ENCODE assay signal across 13 cellular contexts in genomic region chr11:10906521-10906920, GRCh38. TPM values are rescaled to one million over a fixed set of nuclear protein-coding genes. Genes with fewer than 3 reads are reported as not detected.
DNase-seq lines count a peak whose midpoint lies in the region; ATAC-seq and TF ChIP-seq lines count a peak whose summit lies in the region.
"Had no signal": no experiment of that assay in that cellular context is flagged by ENCODE, and none has a peak within 500 bp of the region (broad histone marks: within the 10 kb centered on the region; RNA-seq: fewer than 3 reads in every experiment).

No MANE protein-coding gene starts in this region.

- H3K27me3 Mint-ChIP-seq in chondrocyte (ENCODE audit: low read depth) = no peaks in the 10 kb centered on the region
- peaks cover 21 to 28% of the 10 kb centered on the region in 2 donors for H3K27me3 Mint-ChIP-seq in CD8-positive, alpha-beta memory T cell
- H3K27me3 Mint-ChIP-seq in activated CD8-positive, alpha-beta memory T cell treated with anti-CD3 and anti-CD28 coated beads, Interleukin-2, amount 10 ng/mL, durations not matched to agents 7 days and 5 days = peaks cover 11% of the 10 kb centered on the region

- H3K36me3 ChIP-seq in mucosa of descending colon (ENCODE audit: low read depth) = no peaks in the 10 kb centered on the region
- H3K36me3 ChIP-seq in CD8-positive, alpha-beta memory T cell (ENCODE audit: insufficient read depth, low read length) = no peaks in the 10 kb centered on the region
- H3K36me3 ChIP-seq: left lung, MG63 had no signal

- H3K4me1 ChIP-seq in mucosa of descending colon (ENCODE audit: low read depth) = no peaks in the 10 kb centered on the region
- no peaks in the 10 kb centered on the region for H3K4me1 ChIP-seq in CD8-positive, alpha-beta memory T cell (ENCODE audit: insufficient read depth, low read length)

- H3K9me3 Mint-ChIP-seq in chondrocyte (ENCODE audit: low read depth) = no peaks in the 10 kb centered on the region
- H3K9me3 Mint-ChIP-seq in stimulated activated effector memory CD8-positive, alpha-beta T cell treated with anti-CD3 and anti-CD28 coated beads, Interleukin-12 subunit alpha, Interleukin-12 subunit beta, amount 100 ng/mL, for 72 hours = no peaks in the 10 kb centered on the region
- no peaks in the 10 kb centered on the region for H3K9me3 Mint-ChIP-seq in CD8-positive, alpha-beta memory T cell
- H3K9me3 Mint-ChIP-seq in activated CD8-positive, alpha-beta memory T cell treated with anti-CD3 and anti-CD28 coated beads, Interleukin-2, amount 10 ng/mL, durations not matched to agents 7 days and 5 days (ENCODE audit: low read depth) = no peaks in the 10 kb centered on the region

- intact Hi-C loops in mucosa of descending colon (cut with DNase I, micrococcal nuclease) = no loop called here

- H3K4me3 ChIP-seq in mucosa of descending colon = no peak overlapping the region
- H3K4me3 ChIP-seq in CD8-positive, alpha-beta memory T cell (ENCODE audit: low read length) = no peak overlapping the region
- H3K4me3 ChIP-seq: left lung, MG63 had no signal

- H3K27ac ChIP-seq in CD8-positive, alpha-beta memory T cell (ENCODE audit: low read depth, low read length) = no peak overlapping the region
- H3K27ac ChIP-seq: left lung had no signal

- no peaks in the 10 kb centered on the region for H3K9me3 ChIP-seq in mucosa of descending colon
- no peaks in the 10 kb centered on the region for H3K9me3 ChIP-seq in CD8-positive, alpha-beta memory T cell (ENCODE audit: low read length)
- H3K9me3 ChIP-seq: left lung, MG63 had no signal

- no peaks in the 10 kb centered on the region for H3K36me3 Mint-ChIP-seq in chondrocyte (ENCODE audit: low read depth)
- no peaks in the 10 kb centered on the region for H3K36me3 Mint-ChIP-seq in stimulated activated effector memory CD8-positive, alpha-beta T cell treated with anti-CD3 and anti-CD28 coated beads, Interleukin-12 subunit alpha, Interleukin-12 subunit beta, amount 100 ng/mL, for 72 hours
- peaks cover 0 to 3% (median 0%) of the 10 kb centered on the region in 3 donors for H3K36me3 Mint-ChIP-seq in CD8-positive, alpha-beta memory T cell
- H3K36me3 Mint-ChIP-seq in activated CD8-positive, alpha-beta memory T cell treated with anti-CD3 and anti-CD28 coated beads, Interleukin-2, amount 10 ng/mL, durations not matched to agents 7 days and 5 days = no peaks in the 10 kb centered on the region

- CTCF ChIA-PET in CD8-positive, alpha-beta memory T cell (lab: Charles Lee) = interaction anchor here (1.8 to 2.0 kb wide), 2 partner anchors 28 to 114 kb away, joined by 5 to 11 read pairs; no protein-coding TSS in a partner anchor
- CTCF ChIA-PET in activated CD8-positive, alpha-beta memory T cell treated with anti-CD3 and anti-CD28 coated beads, Interleukin-2, amount 10 ng/mL, durations not matched to agents 7 days and 5 days (lab: Charles Lee) = interaction anchor here (0.8 to 1.8 kb wide), 6 partner anchors 28 to 136 kb away, joined by 3 to 11 read pairs (median 4); no protein-coding TSS in a partner anchor

- ATAC-seq in mucosa of descending colon = peak; percentile 26
- ATAC-seq in stimulated activated effector memory CD8-positive, alpha-beta T cell treated with anti-CD3 and anti-CD28 coated beads, Interleukin-12 subunit alpha, Interleukin-12 subunit beta, amount 100 ng/mL, for 72 hours = no peak
- no peak for ATAC-seq in activated CD8-positive, alpha-beta memory T cell treated with anti-CD3 and anti-CD28 coated beads, Interleukin-2, amount 10 ng/mL, durations not matched to agents 7 days and 5 days
- ATAC-seq: left lung had no signal

- POLR2A ChIA-PET in CD8-positive, alpha-beta memory T cell (lab: Charles Lee) = no interaction called here

- H3K27ac Mint-ChIP-seq in chondrocyte (ENCODE audit: unreplicated experiment) = peak overlapping the region; percentile 23
- no peak overlapping the region for H3K27ac Mint-ChIP-seq in stimulated activated effector memory CD8-positive, alpha-beta T cell treated with anti-CD3 and anti-CD28 coated beads, Interleukin-12 subunit alpha, Interleukin-12 subunit beta, amount 100 ng/mL, for 72 hours
- H3K27ac Mint-ChIP-seq in CD8-positive, alpha-beta memory T cell = no peak overlapping the region
- H3K27ac Mint-ChIP-seq in activated CD8-positive, alpha-beta memory T cell treated with anti-CD3 and anti-CD28 coated beads, Interleukin-2, amount 10 ng/mL, durations not matched to agents 7 days and 5 days = no peak overlapping the region

- peak; percentile 68 for TF ChIP-seq CTCF in chondrocyte (IDR thresholded peaks at IDR 0.05)
- no peak for TF ChIP-seq CTCF in mucosa of descending colon (IDR thresholded peaks at IDR 0.05)

- peaks cover 44% of the 10 kb centered on the region for H3K4me1 Mint-ChIP-seq in chondrocyte (ENCODE audit: low read depth)
- H3K4me1 Mint-ChIP-seq in stimulated activated effector memory CD8-positive, alpha-beta T cell treated with anti-CD3 and anti-CD28 coated beads, Interleukin-12 subunit alpha, Interleukin-12 subunit beta, amount 100 ng/mL, for 72 hours = peaks cover 7% of the 10 kb centered on the region
- H3K4me1 Mint-ChIP-seq in CD8-positive, alpha-beta memory T cell = no peaks in the 10 kb centered on the region
- no peaks in the 10 kb centered on the region for H3K4me1 Mint-ChIP-seq in activated CD8-positive, alpha-beta memory T cell treated with anti-CD3 and anti-CD28 coated beads, Interleukin-2, amount 10 ng/mL, durations not matched to agents 7 days and 5 days

- DNase-seq in DMS 273 treated with DMSO at 0.1 percent for 48 hours (lab: John Stamatoyannopoulos, UW) = peak; percentile 12
- peak; percentile 15 for DNase-seq in NCI-H446 treated with DMSO at 0.1 percent for 48 hours (lab: John Stamatoyannopoulos, UW)
- DNase-seq in chondrocyte (ENCODE audit: low spot score) = no peak
- DNase-seq in mucosa of descending colon = no peak
- DNase-seq in UCSD-AML1 (lab: John Stamatoyannopoulos, UW; ENCODE audit: unreplicated experiment) = no peak
- DNase-seq in stimulated activated effector memory CD8-positive, alpha-beta T cell treated with anti-CD3 and anti-CD28 coated beads, Interleukin-12 subunit alpha, Interleukin-12 subunit beta, amount 100 ng/mL, for 72 hours (ENCODE audit: low spot score in 2 of 2) = no peak
- DNase-seq in CD8-positive, alpha-beta memory T cell = no peak
- no peak for DNase-seq in activated CD8-positive, alpha-beta memory T cell treated with anti-CD3 and anti-CD28 coated beads, Interleukin-2, amount 10 ng/mL, durations not matched to agents 7 days and 5 days
- DNase-seq: activated gamma-delta T cell treated with Interleukin-2 at 50 U/mL for 16 hours, DMS79, GOT3, left lung, MG63 had no signal

- no peak overlapping the region for H3K4me3 Mint-ChIP-seq in chondrocyte (ENCODE audit: unreplicated experiment)
- no peak overlapping the region for H3K4me3 Mint-ChIP-seq in stimulated activated effector memory CD8-positive, alpha-beta T cell treated with anti-CD3 and anti-CD28 coated beads, Interleukin-12 subunit alpha, Interleukin-12 subunit beta, amount 100 ng/mL, for 72 hours
- no peak overlapping the region for H3K4me3 Mint-ChIP-seq in CD8-positive, alpha-beta memory T cell
- H3K4me3 Mint-ChIP-seq in activated CD8-positive, alpha-beta memory T cell treated with anti-CD3 and anti-CD28 coated beads, Interleukin-2, amount 10 ng/mL, durations not matched to agents 7 days and 5 days = no peak overlapping the region

- H3K27me3 ChIP-seq in CD8-positive, alpha-beta memory T cell (ENCODE audit: insufficient read depth, low read length, poor library complexity, severe bottlenecking) = no peaks in the 10 kb centered on the region
- H3K27me3 ChIP-seq: left lung, MG63 had no signal

RNA-seq across cellular contexts. Expression of gene ZBED5, which starts 48.7 kb away (rescaled TPM):
- 30.1 to 45.4 TPM (median 33.5 TPM) in 3 replicates for total RNA-seq in chondrocyte
- total RNA-seq in mucosa of descending colon = 10 to 100 TPM; 39.5 to 54.2 (median 42.6) TPM
- total RNA-seq in CD8-positive, alpha-beta memory T cell = 10 to 100 TPM; 45.7 to 51.9 TPM
- polyA plus RNA-seq in CD8-positive, alpha-beta memory T cell = 15.1 TPM
- 10 to 100 TPM; 34.9 to 35.5 TPM for total RNA-seq in activated CD8-positive, alpha-beta memory T cell treated with anti-CD3 and anti-CD28 coated beads, Interleukin-2, amount 10 ng/mL, durations not matched to agents 7 days and 5 days

Comparison
In these comparisons a context has a peak if more than half of its experiments do, and no peak if none do; other contexts are left out.
1. DNase-seq: peak in DMS 273 treated with DMSO at 0.1 percent for 48 hours (single experiment) and NCI-H446 treated with DMSO at 0.1 percent for 48 hours (single experiment); none in chondrocyte (single experiment), mucosa of descending colon (0 of 3), UCSD-AML1 (single experiment), stimulated activated effector memory CD8-positive, alpha-beta T cell treated with anti-CD3 and anti-CD28 coated beads, Interleukin-12 subunit alpha, Interleukin-12 subunit beta, amount 100 ng/mL, for 72 hours (0 of 2), CD8-positive, alpha-beta memory T cell (0 of 5) and activated CD8-positive, alpha-beta memory T cell treated with anti-CD3 and anti-CD28 coated beads, Interleukin-2, amount 10 ng/mL, durations not matched to agents 7 days and 5 days (single experiment).